In genomic region chr3:127697531-127698240, GRCh38 we compare ENCODE assay signal across 8 cellular contexts. TPM values are rescaled to one million over a fixed set of nuclear protein-coding genes. Genes with fewer than 3 reads are reported as not detected.
A peak's percentile ranks its signal among the peaks of the same experiment; 100 is the strongest.
DNase-seq lines count a peak whose midpoint lies in the region; TF ChIP-seq lines count a peak whose summit lies in the region.

No MANE protein-coding gene starts in this region.

- no peak overlapping the region for H2BK120ac ChIP-seq in H9 (ENCODE audit: low read depth, low read length, poor library complexity, severe bottlenecking)

- TF ChIP-seq CTCF in H9 (conservative IDR thresholded peaks at IDR 0.05) (no peak), chondrocyte (IDR thresholded peaks at IDR 0.05) (no peak)

- no peak overlapping the region for H2AK5ac ChIP-seq in H9 (ENCODE audit: insufficient read length, low read length)

- no peaks in the 10 kb centered on the region for H3K4me1 ChIP-seq in H9 (ENCODE audit: insufficient read depth, low read length)

- no peak overlapping the region for H3K56ac ChIP-seq in H9 (ENCODE audit: insufficient read length, low read depth, low read length)

- H3K4ac ChIP-seq in H9 (ENCODE audit: low read depth, low read length), result no peak overlapping the region

- no peak overlapping the region for H3K9ac ChIP-seq in H9 (ENCODE audit: extremely low read depth, insufficient read length, low read length)

- no peaks in the 10 kb centered on the region for H4K20me1 ChIP-seq in H9 (ENCODE audit: control insufficient read depth, insufficient read depth, insufficient read length)

- H3K14ac ChIP-seq in H9 (ENCODE audit: insufficient read depth, low read length), result no peak overlapping the region

- no peaks in the 10 kb centered on the region for H3K27me3 Mint-ChIP-seq in H9 (ENCODE audit: low read depth)
- no peaks in the 10 kb centered on the region for H3K27me3 Mint-ChIP-seq in chondrocyte (ENCODE audit: low read depth)

- H4K91ac ChIP-seq in H9 (ENCODE audit: insufficient read length, low read depth, low read length), result no peak overlapping the region

- H3K27ac ChIP-seq in H9 (ENCODE audit: insufficient read length, low read depth, low read length) (no peak overlapping the region), layer of hippocampus (ENCODE audit: low read depth, low read length) (peak overlapping the region; percentile 93)

- no peak overlapping the region for H3K4me2 ChIP-seq in H9 (ENCODE audit: insufficient read depth, insufficient read length, low read length)

- no peak overlapping the region for H2BK5ac ChIP-seq in H9 (ENCODE audit: insufficient read length, low read length)

- no peak overlapping the region for H3T11ph ChIP-seq in H9 (ENCODE audit: low read length)

- H3K79me2 ChIP-seq in H9 (ENCODE audit: insufficient read depth, low read length), result no peaks in the 10 kb centered on the region

- no peaks in the 10 kb centered on the region for H3K79me1 ChIP-seq in H9 (ENCODE audit: insufficient read depth, low read depth, low read length, poor library complexity, severe bottlenecking)

- WGBS in H9 (ENCODE audit: extremely low coverage, insufficient read length, low lambda C conversion rate), result no CpG with 5 or more reads among the region's 16 CpGs

- peaks cover 7 to 24% of the 10 kb centered on the region in 2 experiments for H3K4me1 Mint-ChIP-seq in H9
- H3K4me1 Mint-ChIP-seq in chondrocyte (ENCODE audit: low read depth), result peaks cover 52% of the 10 kb centered on the region

- no peak overlapping the region for H2BK20ac ChIP-seq in H9 (ENCODE audit: low read depth, low read length, poor library complexity, severe bottlenecking)

- H3K9me3 Mint-ChIP-seq in H9 (no peaks in the 10 kb centered on the region), chondrocyte (ENCODE audit: low read depth) (no peaks in the 10 kb centered on the region)

- no peak overlapping the region for H2BK12ac ChIP-seq in H9 (ENCODE audit: insufficient read length, low read depth, low read length)

- peak; percentile 85 for DNase-seq in EL
- peak; percentile 84 for DNase-seq in H9
- peak; percentile 97 for DNase-seq in NCI-H1105 treated with DMSO at 0.1 percent for 48 hours (lab: John Stamatoyannopoulos, UW)
- peak; percentile 13 for DNase-seq in T-helper 22 cell (ENCODE audit: low read depth)
- peak; percentile 72 for DNase-seq in chondrocyte (ENCODE audit: low spot score)
- peak; percentile 60 for DNase-seq in stimulated activated CD4-positive, alpha-beta T cell treated with anti-CD3 and anti-CD28 coated beads, Interleukin-15, amount 100 ng/mL, for 24 hours
- no peak for DNase-seq in activated gamma-delta T cell treated with Interleukin-2 at 50 U/mL for 16 hours

- H2AFZ ChIP-seq in H9 (ENCODE audit: low read length), result peak overlapping the region; percentile 50

- H3K23me2 ChIP-seq in H9 (ENCODE audit: insufficient read length, low read depth, low read length, poor library complexity, severe bottlenecking), result no peaks in the 10 kb centered on the region

- no peaks in the 10 kb centered on the region for H3K27me3 ChIP-seq in H9 (ENCODE audit: insufficient read depth, low read length)
- H3K27me3 ChIP-seq in layer of hippocampus (ENCODE audit: control insufficient read depth, insufficient read depth, low read length), result no peaks in the 10 kb centered on the region

- H3K4me3 Mint-ChIP-seq in H9 (0 out of 5 replicates have a peak overlapping the region, but pooled peaks of 1 of the 2 experiments have one; percentile 12), chondrocyte (ENCODE audit: unreplicated experiment) (peak overlapping the region; percentile 25)

- H3K18ac ChIP-seq in H9 (ENCODE audit: insufficient read length, low read depth, low read length), result no peak overlapping the region

- H3K9me3 ChIP-seq in H9 (ENCODE audit: control insufficient read depth, low read depth, low read length), result no peaks in the 10 kb centered on the region

- no peak overlapping the region for H2BK15ac ChIP-seq in H9 (ENCODE audit: low read depth, low read length)

- H4K8ac ChIP-seq in H9 (replicated peaks; ENCODE audit: insufficient read length, low read depth, low read length), result no peak overlapping the region

- H4K5ac ChIP-seq in H9 (ENCODE audit: insufficient read length, low read depth, low read length), result no peak overlapping the region

- H3K36me3 Mint-ChIP-seq in H9 (ENCODE audit: insufficient read depth in 1 of 3, low read depth in 3 of 3), result no peaks in the 10 kb centered on the region
- H3K36me3 Mint-ChIP-seq in chondrocyte (ENCODE audit: low read depth), result peaks cover 8% of the 10 kb centered on the region

- H3K23ac ChIP-seq in H9 (ENCODE audit: insufficient read length, low read depth, low read length), result no peak overlapping the region

- H3K27ac Mint-ChIP-seq in H9 (no peak overlapping the region), chondrocyte (ENCODE audit: unreplicated experiment) (peak overlapping the region; percentile 98)

RNA-seq across cellular contexts. Expression of gene ABTB1, which starts 24.9 kb away (rescaled TPM):
- total RNA-seq in H9 (2021) (3.9 and 6.2 TPM in 2 replicates), chondrocyte (18.1 to 27.2 TPM (median 26.7 TPM) in 3 replicates)
